In genomic region chr3:155981669-155982068, GRCh38 we compare ENCODE assay signal across 23 cellular contexts.
"Had no signal": no experiment of that assay in that cellular context is flagged by ENCODE, and none has a peak within 500 bp of the region (broad histone marks: within the 10 kb centered on the region; RNA-seq: fewer than 3 reads in every experiment).

No MANE protein-coding gene starts in this region.

- H3K9me3 ChIP-seq: left lung, spleen, upper lobe of left lung had no signal

- H3K27ac Mint-ChIP-seq: activated B cell treated with CpG ODN at 0.5 μM for 24 hours; activated CD4-positive, alpha-beta T cell treated with anti-CD3 and anti-CD28 coated beads for 36 hours; activated naive CD8-positive, alpha-beta T cell; activated T-cell treated with anti-CD3 and anti-CD28 coated beads, Interleukin-2, amount 50 U/mL, for 24 hours; activated T-helper 2 cell treated with anti-CD3 and anti-CD28 coated beads, Interferon-gamma antibody, Interleukin-2, Interleukin-4, amounts not matched to agents 10 μg/mL and 5 μg/mL and 100 μg/mL, durations not matched to agents 14 hours and 24 hours and 36 hours; nephron had no signal

- H3K4me3 Mint-ChIP-seq: activated B cell treated with CpG ODN at 0.5 μM for 24 hours; activated CD4-positive, alpha-beta T cell treated with anti-CD3 and anti-CD28 coated beads for 36 hours; activated naive CD8-positive, alpha-beta T cell; activated T-cell treated with anti-CD3 and anti-CD28 coated beads, Interleukin-2, amount 50 U/mL, for 24 hours; nephron had no signal

- H3K36me3 ChIP-seq: left lung, spleen, upper lobe of left lung had no signal

- H3K27me3 Mint-ChIP-seq: activated B cell treated with CpG ODN at 0.5 μM for 24 hours; activated CD4-positive, alpha-beta T cell treated with anti-CD3 and anti-CD28 coated beads for 36 hours; activated naive CD8-positive, alpha-beta T cell; activated T-cell treated with anti-CD3 and anti-CD28 coated beads, Interleukin-2, amount 50 U/mL, for 24 hours had no signal

- H3K27me3 ChIP-seq: foreskin keratinocyte, left lung, spleen, upper lobe of left lung had no signal

- H3K4me3 ChIP-seq: left lung, spleen, upper lobe of left lung had no signal

- H3K27ac ChIP-seq: foreskin keratinocyte, left lung, spleen, upper lobe of left lung had no signal

- H3K9me3 Mint-ChIP-seq: activated B cell treated with CpG ODN at 0.5 μM for 24 hours; activated T-cell treated with anti-CD3 and anti-CD28 coated beads, Interleukin-2, amount 50 U/mL, for 24 hours; activated T-helper 2 cell treated with anti-CD3 and anti-CD28 coated beads, Interferon-gamma antibody, Interleukin-2, Interleukin-4, amounts not matched to agents 10 μg/mL and 5 μg/mL and 100 μg/mL, durations not matched to agents 14 hours and 24 hours and 36 hours; nephron had no signal

- H3K4me1 ChIP-seq: foreskin keratinocyte, left lung, spleen, upper lobe of left lung had no signal

- DNase-seq: activated B cell treated with CpG ODN at 0.5 μM for 24 hours; activated CD4-positive, alpha-beta T cell treated with anti-CD3 and anti-CD28 coated beads for 36 hours; activated CD4-positive, alpha-beta T cell treated with anti-CD3 and anti-CD28 coated beads, Interleukin-2, amount 50 U/mL, for 4 hours; activated CD8-positive, alpha-beta memory T cell treated with anti-CD3 and anti-CD28 coated beads for 24 hours; activated CD8-positive, alpha-beta memory T cell treated with anti-CD3 and anti-CD28 coated beads, Interleukin-2, amount 50 U/mL, for 4 hours; activated naive CD4-positive, alpha-beta T cell; activated T-cell treated with anti-CD3 and anti-CD28 coated beads, Interleukin-2, amount 50 U/mL, for 24 hours; cerebellar nuclear complex; cortex of kidney; effector CD4-positive, alpha-beta T cell; left lung; nucleus accumbens; posterior cingulate gyrus; spleen; stimulated activated CD4-positive, alpha-beta T cell treated with anti-CD3 and anti-CD28 coated beads, Interleukin-4, amount 100 ng/mL, for 24 hours; stimulated activated naive CD4-positive, alpha-beta T cell treated with Interleukin-2 at 50 U/mL for 16 hours; T1000; upper lobe of left lung had no signal

- H3K4me1 Mint-ChIP-seq: activated B cell treated with CpG ODN at 0.5 μM for 24 hours; activated CD4-positive, alpha-beta T cell treated with anti-CD3 and anti-CD28 coated beads for 36 hours had no signal

- FAIRE-seq: endometrium had no signal
